Comparison of ENCODE assay signal across 8 cellular contexts in the genomic region with DNA sequence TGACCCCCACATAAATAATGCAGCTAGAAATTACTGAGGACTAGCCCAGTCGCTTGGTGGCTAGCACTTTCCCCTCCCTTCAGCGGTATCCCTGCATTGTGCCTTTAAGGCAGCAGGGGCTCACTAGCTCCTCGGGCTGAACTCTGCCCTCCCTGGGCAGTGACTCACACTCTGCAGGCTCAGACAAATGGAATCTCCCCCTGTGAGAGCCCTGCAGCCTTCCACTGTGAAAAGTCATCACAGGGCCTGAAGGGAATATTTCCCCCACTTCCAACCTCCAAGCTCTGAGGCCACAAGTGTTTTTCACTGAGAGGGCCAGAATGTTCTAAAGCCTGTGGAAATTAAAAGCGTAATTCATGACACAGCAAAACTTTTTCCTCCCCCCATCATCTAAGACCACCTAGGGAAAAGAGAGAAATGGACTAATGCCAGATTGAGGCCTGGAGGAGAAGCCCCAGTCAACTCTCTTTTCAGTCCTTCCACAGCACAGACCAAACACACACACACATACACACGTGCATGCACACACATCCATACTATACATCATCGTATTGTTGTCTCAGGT.
DNase-seq lines count a peak whose midpoint lies in the region; ATAC-seq and TF ChIP-seq lines count a peak whose summit lies in the region.

No MANE protein-coding gene starts in this region.

- TF ChIP-seq EP300 in stomach (IDR thresholded peaks at IDR 0.05), result no peak

- H3K9ac ChIP-seq in iPS-20b (ENCODE audit: low read depth, low read length), result peak overlapping the region; percentile 56; the same call in 1 of the 2 replicates

- H3K27me3 ChIP-seq in iPS-20b (ENCODE audit: insufficient read depth, low read length) (no peaks in the 10 kb centered on the region), stomach (no peaks in the 10 kb centered on the region)

- in situ Hi-C loops in astrocyte of the spinal cord (cut with HindIII; ENCODE audit: low sequenced_read_pairs), result no loop called here

- H3K36me3 ChIP-seq in iPS-20b (ENCODE audit: insufficient read depth, low read depth, low read length) (no peaks in the 10 kb centered on the region), stomach (no peaks in the 10 kb centered on the region)

- DNase-seq in astrocyte of the spinal cord (ENCODE audit: low read depth, low spot score) (peak; percentile 99), stomach (peak; percentile 31), posterior cingulate gyrus (no peak), COR-L47 (lab: John Stamatoyannopoulos, UW) (no peak), NCI-H1436 treated with DMSO at 0.1 percent for 48 hours (lab: John Stamatoyannopoulos, UW) (no peak)
- DNase-seq in stimulated activated CD4-positive, alpha-beta T cell treated with anti-CD3 and anti-CD28 coated beads, Interleukin-15, amount 100 ng/mL, for 24 hours, result no peak

- peak; percentile 55 for ATAC-seq in HG03432 (IDR thresholded peaks at IDR 0.05; ENCODE audit: unreplicated experiment)

- no peak for TF ChIP-seq POLR2A in stomach (IDR thresholded peaks at IDR 0.05)

- H3K9me3 ChIP-seq in iPS-20b (ENCODE audit: insufficient read depth, low read depth, low read length) (no peaks in the 10 kb centered on the region), stomach (no peaks in the 10 kb centered on the region)

- intact Hi-C loops in stomach (cut with DNase I; ENCODE audit: low total_unique reads) (no loop called here), posterior cingulate gyrus (cut with DNase I) (no loop called here)

- H3K4me1 ChIP-seq in iPS-20b (ENCODE audit: insufficient read depth, low read length), result peaks cover 40% of the 10 kb centered on the region
- peaks cover 0 to 63% (median 41%) of the 10 kb centered on the region in 4 donors for H3K4me1 ChIP-seq in stomach

- peak overlapping the region; percentile 26 for H3K27ac ChIP-seq in iPS-20b (ENCODE audit: low read length)
- peak overlapping the region in 4 of 5 donors; percentile 66 to 82 (median 77) for H3K27ac ChIP-seq in stomach

- H3K4me3 ChIP-seq in astrocyte of the spinal cord (ENCODE audit: low read depth, low read length) (peak overlapping the region; percentile 10), iPS-20b (ENCODE audit: low read length) (peak overlapping the region; percentile 11; the same call in 1 of the 2 replicates), stomach (no peak overlapping the region)

- WGBS in stomach, 5 donors, result 39 to 51% (median 42%) methylated on average over 6 of the region's 6 CpGs

- TF ChIP-seq CTCF in astrocyte of the spinal cord (IDR thresholded peaks at IDR 0.05; ENCODE audit: low read depth, low read length) (peak; percentile 5), stomach (IDR thresholded peaks at IDR 0.05) (no peak)

Comparison
In these comparisons a context has a peak if more than half of its experiments do, and no peak if none do; other contexts are left out.
1. DNase-seq: peak in astrocyte of the spinal cord (single experiment) and stomach (single experiment); none in posterior cingulate gyrus (0 of 10), stimulated activated CD4-positive, alpha-beta T cell treated with anti-CD3 and anti-CD28 coated beads, Interleukin-15, amount 100 ng/mL, for 24 hours (single experiment), COR-L47 (single experiment) and NCI-H1436 treated with DMSO at 0.1 percent for 48 hours (single experiment).
2. H3K4me3 ChIP-seq: peak in astrocyte of the spinal cord (single experiment) and iPS-20b (single experiment); none in stomach (0 of 4).